In the genomic region with DNA sequence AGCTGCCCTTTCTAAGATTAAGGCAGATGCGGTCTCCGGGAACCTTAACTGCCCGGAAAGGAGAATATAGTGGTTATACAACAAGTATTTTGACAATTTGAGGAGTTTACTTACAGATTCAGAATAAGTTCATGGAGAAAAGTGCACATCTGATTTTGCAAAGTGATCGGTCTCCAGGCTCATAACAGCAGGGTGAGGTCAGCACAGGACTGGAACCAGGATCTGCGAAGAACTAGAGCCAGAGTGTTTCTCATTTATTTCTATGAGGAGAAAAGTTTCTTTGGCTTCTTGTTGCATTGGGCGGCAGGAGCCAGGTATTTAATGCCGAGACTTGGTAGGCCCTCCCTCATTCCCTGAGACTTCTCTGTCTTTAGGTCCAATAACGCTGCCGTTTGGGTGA, we compare ENCODE assay signal across 30 cellular contexts. TPM values are rescaled to one million over a fixed set of nuclear protein-coding genes. Genes with fewer than 3 reads are reported as not detected.
A peak's percentile ranks its signal among the peaks of the same experiment; 100 is the strongest.
DNase-seq lines count a peak whose midpoint lies in the region; ATAC-seq and TF ChIP-seq lines count a peak whose summit lies in the region.
"Had no signal": no experiment of that assay in that cellular context is flagged by ENCODE, and none has a peak within 500 bp of the region (broad histone marks: within the 10 kb centered on the region; RNA-seq: fewer than 3 reads in every experiment).

No MANE protein-coding gene starts in this region.

- DNase-seq in left ventricle myocardium inferior (no peak), left ventricle myocardium superior (no peak), psoas muscle (no peak), vagina (ENCODE audit: extremely low spot score in 2 of 2) (no peak), dorsolateral prefrontal cortex (no peak)
- DNase-seq: activated CD4-positive, alpha-beta T cell treated with anti-CD3 and anti-CD28 coated beads for 48 hours; activated naive CD4-positive, alpha-beta T cell; activated T-cell treated with anti-CD3 and anti-CD28 coated beads, Interleukin-2, amount 50 U/mL, for 4 hours; adrenal gland; cortex of kidney; GM23248; hippocampal formation; immature natural killer cell; NCI-H1048; NCI-H1694 treated with DMSO at 0.1 percent for 48 hours; NCI-H69; RPMI8226; T-helper 17 cell; uterus had no signal

- H3K36me3 ChIP-seq in left ventricle myocardium inferior (peaks cover 10% of the 10 kb centered on the region), gastroesophageal sphincter (no peaks in the 10 kb centered on the region), psoas muscle (ENCODE audit: insufficient read depth in 1 of 2, low read depth in 1 of 2) (no peaks in the 10 kb centered on the region), vagina (no peaks in the 10 kb centered on the region)
- H3K36me3 ChIP-seq: adrenal gland, uterus had no signal

- ATAC-seq in left ventricle myocardium superior (no peak), gastroesophageal sphincter (no peak), psoas muscle (no peak), GM18868 (IDR thresholded peaks at IDR 0.05; ENCODE audit: unreplicated experiment) (no peak), HG03135 (IDR thresholded peaks at IDR 0.05; ENCODE audit: unreplicated experiment) (no peak)
- ATAC-seq: A549; activated T-cell treated with anti-CD3 and anti-CD28 coated beads, Interleukin-2, amount 50 U/mL, for 4 hours; HepG2; left lobe of liver; T-helper 17 cell had no signal

- H3K27ac ChIP-seq in left ventricle myocardium inferior (replicated peaks) (peak overlapping the region; percentile 93), gastroesophageal sphincter (peak overlapping the region in 3 of 4 donors; percentile 82 to 87 (median 83)), psoas muscle (no peak overlapping the region), vagina (peak overlapping the region; percentile 15), dorsolateral prefrontal cortex (no peak overlapping the region)
- H3K27ac ChIP-seq: A549, GM23248, SK-N-MC, VCaP had no signal

- H3K4me3 ChIP-seq in left ventricle myocardium inferior (peak overlapping the region; percentile 91), gastroesophageal sphincter (peak overlapping the region in 1 of 2 donors; percentile 63), psoas muscle (peak overlapping the region; percentile 70), vagina (no peak overlapping the region), dorsolateral prefrontal cortex (peak overlapping the region in 1 of 59 donors; percentile 11)
- H3K4me3 ChIP-seq: A549, adrenal gland, GM23248, SK-N-MC, uterus had no signal

- TF ChIP-seq POLR2A in gastroesophageal sphincter (IDR thresholded peaks at IDR 0.05) (no peak), vagina (IDR thresholded peaks at IDR 0.05) (no peak)

- TF ChIP-seq CTCF in left ventricle myocardium inferior (IDR thresholded peaks at IDR 0.05; ENCODE audit: borderline replicate concordance) = no peak
- no peak for TF ChIP-seq CTCF in gastroesophageal sphincter (IDR thresholded peaks at IDR 0.05)
- TF ChIP-seq CTCF in psoas muscle (IDR thresholded peaks at IDR 0.05) = no peak
- TF ChIP-seq CTCF in vagina (IDR thresholded peaks at IDR 0.05) = no peak
- no peak for TF ChIP-seq CTCF in dorsolateral prefrontal cortex (IDR thresholded peaks at IDR 0.05 in 54 of 56, conservative IDR thresholded peaks at IDR 0.05 in 2 of 56; ENCODE audit: low read depth in 1 of 56, partially characterized antibody in 56 of 56)

- 72 to 75% methylated on average over 9 of the region's 9 CpGs for WGBS in gastroesophageal sphincter (ENCODE audit: low coverage in 1 of 2), 2 donors
- 63 to 81% (median 66%) methylated on average over 9 of the region's 9 CpGs for WGBS in psoas muscle, 3 donors

- H3K4me1 ChIP-seq in left ventricle myocardium inferior (peaks cover 94% of the 10 kb centered on the region), gastroesophageal sphincter (peaks cover 0 to 84% (median 6%) of the 10 kb centered on the region in 3 donors), psoas muscle (peaks cover 13% of the 10 kb centered on the region), vagina (peaks cover 45% of the 10 kb centered on the region)

- no peaks in the 10 kb centered on the region for H3K9me3 ChIP-seq in left ventricle myocardium inferior (replicated peaks)
- no peaks in the 10 kb centered on the region for H3K9me3 ChIP-seq in gastroesophageal sphincter
- no peaks in the 10 kb centered on the region for H3K9me3 ChIP-seq in psoas muscle
- no peaks in the 10 kb centered on the region for H3K9me3 ChIP-seq in vagina
- H3K9me3 ChIP-seq: A549, adrenal gland, uterus had no signal

- H3K27me3 ChIP-seq in left ventricle myocardium inferior (ENCODE audit: low read depth) = no peaks in the 10 kb centered on the region
- H3K27me3 ChIP-seq in gastroesophageal sphincter = peaks cover 19% of the 10 kb centered on the region
- H3K27me3 ChIP-seq in psoas muscle (ENCODE audit: insufficient read depth in 3 of 3, low read length in 2 of 3) = peaks cover 0 to 19% (median 0%) of the 10 kb centered on the region in 3 donors
- no peaks in the 10 kb centered on the region for H3K27me3 ChIP-seq in vagina
- peaks cover 0 to 37% (median 11%) of the 10 kb centered on the region in 45 donors for H3K27me3 ChIP-seq in dorsolateral prefrontal cortex
- H3K27me3 ChIP-seq: uterus had no signal

- intact Hi-C loops in left ventricle myocardium inferior (cut with micrococcal nuclease) = loop anchor here (5.0 kb wide), 1 partner anchor 70 kb away; no protein-coding TSS in a partner anchor
- intact Hi-C loops in left ventricle myocardium superior (cut with micrococcal nuclease) = loop anchor here (10.0 kb wide), 1 partner anchor 223 kb away; no protein-coding TSS in a partner anchor
- intact Hi-C loops in psoas muscle (cut with DNase I) = no loop called here
- intact Hi-C loops in vagina (cut with DNase I) = loop anchor here (5.0 kb wide), 1 partner anchor 155 kb away; no protein-coding TSS in a partner anchor
- intact Hi-C loops in dorsolateral prefrontal cortex (cut with DNase I) = no loop called here

- no peak for TF ChIP-seq EP300 in gastroesophageal sphincter (IDR thresholded peaks at IDR 0.05)

RNA-seq across cellular contexts. Expression of a gene that starts 3.7 kb away (rescaled TPM):
- total RNA-seq in left ventricle myocardium inferior = 22.9 TPM
- 34.4 TPM for total RNA-seq in left ventricle myocardium superior
- total RNA-seq in gastroesophageal sphincter = 10 to 100 TPM in 1 of 4 donors, 1 to 10 TPM in 3; 8.4 to 11.8 (median 9.5) TPM
- 1 to 10 TPM; 1.5 to 2.2 (median 1.8) TPM for total RNA-seq in psoas muscle
- 1 to 10 TPM in 1 of 3 donors, under 1 TPM in 2; 0.66 to 3.1 (median 0.79) TPM for polyA plus RNA-seq in psoas muscle
- total RNA-seq in vagina = 12.0 TPM
- total RNA-seq in dorsolateral prefrontal cortex = 1 to 10 TPM in 27 of 120 experiments, under 1 TPM in 93; 0.21 to 2.5 (median 0.65) TPM
- total RNA-seq: activated T-cell treated with anti-CD3 and anti-CD28 coated beads, Interleukin-2, amount 50 U/mL, for 4 hours; mononuclear cell; T-helper 17 cell had no signal
- polyA plus RNA-seq: immature natural killer cell had no signal

RNA-seq across cellular contexts. Expression of a gene that starts 23.8 kb away (rescaled TPM):
- 0.85 TPM for total RNA-seq in left ventricle myocardium inferior
- 0.42 TPM for total RNA-seq in left ventricle myocardium superior
- total RNA-seq in gastroesophageal sphincter = 10 to 100 TPM in 3 of 4 donors, 1 to 10 TPM in 1; 10.0 to 45.6 (median 34.0) TPM
- total RNA-seq in psoas muscle = 1 to 10 TPM in 1 of 4 donors, under 1 TPM in 2, not detected in 1; 0.14 to 1.2 (median 0.79) TPM
- polyA plus RNA-seq in psoas muscle = under 1 TPM; 0.12 to 0.42 (median 0.23) TPM
- 1.5 TPM for total RNA-seq in vagina
- total RNA-seq in dorsolateral prefrontal cortex = 10 to 100 TPM in 98 of 120 experiments, 1 to 10 TPM in 22; 6.8 to 26.1 (median 12.6) TPM
- total RNA-seq: bronchial epithelial cell, HepG2, LHCN-M2, mononuclear cell, T-helper 17 cell had no signal
- polyA plus RNA-seq: HepG2 had no signal

Comparison
In these comparisons a context has a peak if more than half of its experiments do, and no peak if none do; other contexts are left out.
1. H3K27ac ChIP-seq: peak in left ventricle myocardium inferior (single experiment), gastroesophageal sphincter (3 of 4) and vagina (single experiment); none in psoas muscle (single experiment) and dorsolateral prefrontal cortex (0 of 59).
2. H3K4me3 ChIP-seq: peak in left ventricle myocardium inferior (single experiment) and psoas muscle (single experiment); none in vagina (0 of 2).
3. intact Hi-C loops: an anchor here in left ventricle myocardium inferior (5.0 kb wide), left ventricle myocardium superior (10.0 kb wide) and vagina (5.0 kb wide); none called in psoas muscle and dorsolateral prefrontal cortex.